In the genomic region with DNA sequence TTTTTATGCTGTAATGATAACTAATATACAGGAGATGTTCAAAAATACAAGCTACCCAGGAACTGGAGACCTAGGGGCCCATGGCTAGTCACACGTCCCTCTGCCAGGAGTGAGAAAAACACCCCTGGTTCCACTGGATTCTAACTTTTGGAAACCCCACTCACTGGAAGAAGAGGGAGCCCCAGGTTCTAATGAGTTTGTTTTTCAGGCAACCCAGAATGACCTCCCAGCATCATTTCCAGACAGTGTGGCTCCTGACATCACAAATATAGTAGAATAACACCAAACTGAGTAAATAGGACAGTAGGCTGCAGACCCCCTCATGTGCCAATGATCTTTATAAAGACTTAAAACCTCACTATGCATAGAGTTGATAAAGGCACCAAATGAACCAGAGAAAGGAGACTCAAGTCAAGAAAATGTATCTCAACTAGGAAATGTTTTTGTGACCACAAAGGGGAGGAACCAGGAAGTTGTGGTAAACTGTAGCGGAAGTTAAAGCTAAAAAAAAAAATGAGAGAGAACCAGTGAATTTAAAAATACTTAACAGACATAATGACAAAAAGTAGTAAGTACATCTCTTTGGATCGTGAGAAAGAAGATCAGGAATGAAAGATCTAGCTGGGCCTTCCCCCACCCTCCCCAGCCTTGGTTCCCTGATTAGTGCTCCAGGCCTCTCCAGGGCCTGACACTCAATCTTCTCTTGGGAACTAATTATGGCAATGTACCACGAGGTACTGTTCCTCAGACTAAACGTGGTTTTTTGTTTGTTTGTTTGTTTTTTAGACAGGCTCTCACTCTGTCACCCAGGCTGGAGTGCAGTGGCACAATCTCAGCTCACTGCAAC, we compare ENCODE assay signal across 8 cellular contexts. TPM values are rescaled to one million over a fixed set of nuclear protein-coding genes. Genes with fewer than 3 reads are reported as not detected.
DNase-seq lines count a peak whose midpoint lies in the region; ATAC-seq and TF ChIP-seq lines count a peak whose summit lies in the region.

No MANE protein-coding gene starts in this region.

- no peaks in the 10 kb centered on the region for H3K79me1 ChIP-seq in IMR-90 (ENCODE audit: low read depth in 1 of 2, low read length in 2 of 2)

- DNase-seq in IMR-90 (peak; percentile 51), ACHN (no peak), HUDEP-2 (lab: John Stamatoyannopoulos, UW; ENCODE audit: unreplicated experiment in 76 of 76) (no peak), erythroblast (lab: John Stamatoyannopoulos, UW) (no peak), SK-N-DZ (ENCODE audit: low spot score) (no peak)
- DNase-seq in activated naive CD8-positive, alpha-beta T cell treated with anti-CD3 and anti-CD28 coated beads for 36 hours = no peak

- H4K8ac ChIP-seq in IMR-90 (ENCODE audit: low read depth in 2 of 2, low read length in 2 of 2) = peak overlapping the region; percentile 55 to 97

- ATAC-seq in GM18519 (IDR thresholded peaks at IDR 0.05; ENCODE audit: low FRiP score, unreplicated experiment) (peak; percentile 36), IMR-90 (ENCODE audit: low read depth) (no peak)

- H3K18ac ChIP-seq in IMR-90 (ENCODE audit: low read depth, low read length) = peak overlapping the region; percentile 0; the same call in 1 of the 2 replicates

- H2BK120ac ChIP-seq in IMR-90 (ENCODE audit: low read depth, low read length) = peak overlapping the region; percentile 83

- H3K9me3 ChIP-seq in IMR-90 (ENCODE audit: control insufficient read depth, insufficient read depth, low read length) = no peaks in the 10 kb centered on the region
- H3K9me3 ChIP-seq in neutrophil = no peaks in the 10 kb centered on the region

- dilution Hi-C loops in IMR-90 (cut with HindIII; ENCODE audit: low sequenced_read_pairs, unreplicated experiment) = no loop called here

- no peak overlapping the region for H3K4me2 ChIP-seq in IMR-90 (ENCODE audit: low read depth, low read length)

- peaks cover 58% of the 10 kb centered on the region for H3K4me1 Mint-ChIP-seq in activated naive CD8-positive, alpha-beta T cell treated with anti-CD3 and anti-CD28 coated beads for 36 hours

- peak overlapping the region; percentile 93 for H3K27ac Mint-ChIP-seq in activated naive CD8-positive, alpha-beta T cell treated with anti-CD3 and anti-CD28 coated beads for 36 hours

- no peaks in the 10 kb centered on the region for H3K9me1 ChIP-seq in IMR-90 (ENCODE audit: insufficient read depth, low read length)

- H2BK5ac ChIP-seq in IMR-90 (ENCODE audit: low read depth, low read length, poor library complexity, severe bottlenecking) = no peak overlapping the region

- no peak for TF ChIP-seq CTCF in IMR-90 (conservative IDR thresholded peaks at IDR 0.05; ENCODE audit: low read depth, low read length)
- no peak for TF ChIP-seq CTCF in neutrophil (IDR thresholded peaks at IDR 0.05)

- H3K27me3 Mint-ChIP-seq in activated naive CD8-positive, alpha-beta T cell treated with anti-CD3 and anti-CD28 coated beads for 36 hours = no peaks in the 10 kb centered on the region

- H3K27me3 ChIP-seq in IMR-90 (ENCODE audit: control insufficient read depth, insufficient read depth, low read length) (no peaks in the 10 kb centered on the region), neutrophil (no peaks in the 10 kb centered on the region)

- H2AK5ac ChIP-seq in IMR-90 (ENCODE audit: low read depth, low read length) = no peak overlapping the region

- CTCF ChIA-PET in IMR-90 (lab: Yijun Ruan, JAX) = no interaction called here

- no peak overlapping the region for H2AK9ac ChIP-seq in IMR-90 (replicated peaks; ENCODE audit: low read depth, low read length, poor library complexity)

- peak overlapping the region; percentile 40; the same call in 1 of the 2 replicates for H4K91ac ChIP-seq in IMR-90 (ENCODE audit: insufficient read depth, low read depth, low read length)

- no peak overlapping the region for H3K9ac ChIP-seq in IMR-90 (ENCODE audit: low read depth, low read length)

- peak overlapping the region; percentile 75; the same call in 1 of the 2 replicates for H4K5ac ChIP-seq in IMR-90 (ENCODE audit: low read depth, low read length)

- no peaks in the 10 kb centered on the region for H3K36me3 ChIP-seq in IMR-90 (ENCODE audit: control insufficient read depth, insufficient read depth, low read length)
- no peaks in the 10 kb centered on the region for H3K36me3 ChIP-seq in neutrophil

- peak overlapping the region; percentile 16; the same call in 1 of the 2 replicates for H2BK20ac ChIP-seq in IMR-90 (ENCODE audit: low read depth, low read length)

- H3K9me3 Mint-ChIP-seq in activated naive CD8-positive, alpha-beta T cell treated with anti-CD3 and anti-CD28 coated beads for 36 hours = peaks cover 5% of the 10 kb centered on the region

- TF ChIP-seq POLR2A in IMR-90 (IDR thresholded peaks at IDR 0.05; ENCODE audit: low read depth, low read length) = no peak
- TF ChIP-seq POLR2A in erythroblast (IDR thresholded peaks at IDR 0.05; ENCODE audit: low read length) = no peak

- peaks cover 10% of the 10 kb centered on the region for H3K36me3 Mint-ChIP-seq in activated naive CD8-positive, alpha-beta T cell treated with anti-CD3 and anti-CD28 coated beads for 36 hours

- H3K23ac ChIP-seq in IMR-90 (ENCODE audit: low read depth, low read length) = no peak overlapping the region; the same call in 1 of the 2 replicates

- H3K4me1 ChIP-seq in IMR-90 (ENCODE audit: control insufficient read depth, insufficient read depth, low read length) (no peaks in the 10 kb centered on the region; the same call in 1 of the 2 replicates), neutrophil (ENCODE audit: control insufficient read depth in 1 of 2, insufficient read depth in 1 of 2, low read depth in 1 of 2, low read length in 1 of 2) (peaks cover 66 to 72% of the 10 kb centered on the region in 2 experiments)

- H3K4ac ChIP-seq in IMR-90 (ENCODE audit: low read depth, low read length) = peak overlapping the region; percentile 44

- no CpG with 5 or more reads among the region's 5 CpGs for WGBS in IMR-90 (ENCODE audit: extremely low coverage in 2 of 2, insufficient read length in 1 of 2), 2 experiments

- H3K27ac ChIP-seq in IMR-90 (ENCODE audit: insufficient read depth, low read length) = no peak overlapping the region
- H3K27ac ChIP-seq in neutrophil = peak overlapping the region; percentile 94

- H4K20me1 ChIP-seq in IMR-90 (ENCODE audit: insufficient read depth, low read length) = no peaks in the 10 kb centered on the region

- no peak overlapping the region for H3K56ac ChIP-seq in IMR-90 (ENCODE audit: extremely low read depth, insufficient read depth, low read length)

- H3K14ac ChIP-seq in IMR-90 (replicated peaks; ENCODE audit: low read depth, low read length) = peak overlapping the region; percentile 58

- intact Hi-C loops in IMR-90 (cut with micrococcal nuclease) = no loop called here

- peak overlapping the region; percentile 79 for H2AFZ ChIP-seq in IMR-90 (replicated peaks; ENCODE audit: low read length, poor library complexity)

- no TSS peak for BruUV-seq in IMR-90 (replicated peaks; lab: Mats Ljungman, UMichigan)

- POLR2A ChIA-PET in IMR-90 (lab: Charles Lee; ENCODE audit: unreplicated experiment) = interaction anchor here (0.5 to 1.0 kb wide), 4 partner anchors 23 to 1152 kb away, joined by 3 to 4 read pairs (median 3); partner anchors contain the start of gene C6orf47

- H3K4me3 ChIP-seq in IMR-90 (ENCODE audit: insufficient read depth, low read depth, low read length) (no peak overlapping the region), neutrophil (ENCODE audit: low read depth in 1 of 2, low read length in 1 of 2) (peak overlapping the region; percentile 46 to 58)

- peak overlapping the region; percentile 29 for H3K4me3 Mint-ChIP-seq in activated naive CD8-positive, alpha-beta T cell treated with anti-CD3 and anti-CD28 coated beads for 36 hours

- in situ Hi-C loops in IMR-90 (cut with MboI; ENCODE audit: low sequenced_read_pairs) (no loop called here), ACHN (cut with HindIII; ENCODE audit: low pct_ligation_motif_present, low pct_unique_long_range_greater_than_20kb, low sequenced_read_pairs) (no loop called here)

- no peak for TF ChIP-seq RAD21 in IMR-90 (IDR thresholded peaks at IDR 0.05; ENCODE audit: low read length)

- 0 out of 3 replicates have a peak overlapping the region, but pooled peaks have one; percentile 41 for H2BK15ac ChIP-seq in IMR-90 (ENCODE audit: low read depth, low read length)

TF ChIP-seq in IMR-90, 13 proteins besides CTCF, POLR2A, EP300 and RAD21 (continues in another document):
- TF ChIP-seq RFX5 (IDR thresholded peaks at IDR 0.05; ENCODE audit: low read depth, low read length) (no peak), MAZ (IDR thresholded peaks at IDR 0.05; ENCODE audit: borderline replicate concordance, low read depth, low read length) (no peak), CHD1 (IDR thresholded peaks at IDR 0.05; ENCODE audit: low read depth, low read length) (no peak)

RNA-seq across cellular contexts. Expression of gene HLA-E, which starts 19.8 kb away (rescaled TPM):
- total RNA-seq in IMR-90 (2012; rRNA removed) = 84.8 and 85.8 TPM in 2 replicates
- polyA plus RNA-seq in IMR-90 (2012; rRNA removed) = 83.6 and 91.4 TPM in 2 replicates
- 104 and 106 TPM in 2 replicates for polyA plus RNA-seq in IMR-90 (2012; cell fraction: cytosol; rRNA removed)
- polyA plus RNA-seq in IMR-90 (2012; cell fraction: nucleus; rRNA removed; ENCODE audit: low replicate concordance) = 84.7 and 103 TPM in 2 replicates
- total RNA-seq in activated naive CD8-positive, alpha-beta T cell treated with anti-CD3 and anti-CD28 coated beads for 36 hours = 100 to 1,000 TPM; 481 to 482 TPM
- polyA plus RNA-seq in SK-N-DZ (2014; cell fraction: cytosol; rRNA removed) = 1.7 and 2.3 TPM in 2 replicates
- 1.1 and 3.2 TPM in 2 replicates for polyA plus RNA-seq in SK-N-DZ (2014; cell fraction: nucleus; rRNA removed)

RNA-seq across cellular contexts. Expression of gene GNL1, which starts 47.2 kb away (rescaled TPM):
- total RNA-seq in IMR-90 (2012; rRNA removed) = 33.9 and 40.5 TPM in 2 replicates
- 43.7 and 44.0 TPM in 2 replicates for polyA plus RNA-seq in IMR-90 (2012; rRNA removed)
- polyA plus RNA-seq in IMR-90 (2012; cell fraction: cytosol; rRNA removed) = 27.9 and 33.6 TPM in 2 replicates
- polyA plus RNA-seq in IMR-90 (2012; cell fraction: nucleus; rRNA removed; ENCODE audit: low replicate concordance) = 45.1 and 54.4 TPM in 2 replicates
- 100 to 1,000 TPM; 123 to 126 TPM for total RNA-seq in activated naive CD8-positive, alpha-beta T cell treated with anti-CD3 and anti-CD28 coated beads for 36 hours
- polyA plus RNA-seq in SK-N-DZ (2014; cell fraction: cytosol; rRNA removed) = 23.3 and 31.5 TPM in 2 replicates
- 31.3 and 37.6 TPM in 2 replicates for polyA plus RNA-seq in SK-N-DZ (2014; cell fraction: nucleus; rRNA removed)

RNA-seq across cellular contexts. Expression of gene PRR3, which starts 48.0 kb away (rescaled TPM):
- total RNA-seq in IMR-90 (2012; rRNA removed) = 7.2 TPM in 2 replicates
- polyA plus RNA-seq in IMR-90 (2012; rRNA removed) = 16.7 and 17.3 TPM in 2 replicates
- 9.5 and 11.1 TPM in 2 replicates for polyA plus RNA-seq in IMR-90 (2012; cell fraction: cytosol; rRNA removed)
- polyA plus RNA-seq in IMR-90 (2012; cell fraction: nucleus; rRNA removed; ENCODE audit: low replicate concordance) = 8.2 and 15.9 TPM in 2 replicates
- 10 to 100 TPM; 32.7 to 34.4 TPM for total RNA-seq in activated naive CD8-positive, alpha-beta T cell treated with anti-CD3 and anti-CD28 coated beads for 36 hours
- 19.2 and 19.5 TPM in 2 replicates for polyA plus RNA-seq in SK-N-DZ (2014; cell fraction: cytosol; rRNA removed)
- 11.9 and 13.6 TPM in 2 replicates for polyA plus RNA-seq in SK-N-DZ (2014; cell fraction: nucleus; rRNA removed)
